In the genomic region with DNA sequence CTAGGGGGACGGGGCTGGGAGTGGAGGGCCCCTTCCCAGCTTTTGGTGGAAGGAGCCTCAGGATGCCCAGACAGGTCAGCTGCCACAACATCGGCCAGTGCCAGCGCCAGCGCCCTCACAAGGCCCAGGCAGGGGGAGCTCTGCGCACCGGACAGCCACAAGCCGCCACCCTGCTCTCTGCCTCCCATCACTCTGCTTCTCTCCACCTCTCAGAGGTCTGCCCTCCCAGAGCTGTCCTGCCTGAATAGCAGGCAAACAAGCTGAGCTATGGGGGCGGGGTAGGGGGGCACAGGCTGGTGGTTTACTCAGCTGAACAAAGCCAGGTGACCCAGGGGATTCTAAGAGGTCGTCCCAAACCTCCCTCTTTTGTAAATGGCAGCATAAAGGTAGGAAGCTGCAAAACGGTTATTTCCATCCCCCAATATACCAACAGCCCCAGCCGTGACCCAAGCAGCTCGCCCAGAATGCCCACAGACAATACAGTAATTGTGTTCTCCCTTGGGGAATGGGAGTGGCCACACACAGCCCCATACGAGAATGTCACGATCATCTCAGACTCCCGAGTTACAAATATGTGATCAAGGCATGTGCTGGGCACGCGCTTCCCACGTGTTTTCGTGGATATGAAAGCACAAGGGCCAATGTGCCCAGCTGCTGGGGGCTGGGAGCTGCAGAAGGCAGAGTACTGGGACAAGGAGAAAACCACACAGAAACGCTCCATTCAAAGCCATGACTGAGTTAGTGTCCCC, we compare ENCODE assay signal across 8 cellular contexts. TPM values are rescaled to one million over a fixed set of nuclear protein-coding genes. Genes with fewer than 3 reads are reported as not detected.
A peak's percentile ranks its signal among the peaks of the same experiment; 100 is the strongest.
DNase-seq lines count a peak whose midpoint lies in the region; ATAC-seq and TF ChIP-seq lines count a peak whose summit lies in the region.

No MANE protein-coding gene starts in this region.

- intact Hi-C loops in ascending aorta (cut with DNase I), result no loop called here

- peak overlapping the region; percentile 93 for H3K27ac Mint-ChIP-seq in T-helper 1 cell treated with Interleukin-12 subunit alpha and Interleukin-12 subunit beta and Interleukin-4 antibody, amounts not matched to agents 30 μg/mL and 1 μg/mL, for 36 hours

- peaks cover 21 to 26% of the 10 kb centered on the region in 2 donors for H3K4me1 ChIP-seq in ascending aorta

- H3K27me3 Mint-ChIP-seq in T-helper 1 cell treated with Interleukin-12 subunit alpha and Interleukin-12 subunit beta and Interleukin-4 antibody, amounts not matched to agents 30 μg/mL and 1 μg/mL, for 36 hours (ENCODE audit: low read depth), result no peaks in the 10 kb centered on the region

- H3K36me3 ChIP-seq in ascending aorta, result no peaks in the 10 kb centered on the region

- H3K36me3 Mint-ChIP-seq in T-helper 1 cell treated with Interleukin-12 subunit alpha and Interleukin-12 subunit beta and Interleukin-4 antibody, amounts not matched to agents 30 μg/mL and 1 μg/mL, for 36 hours (ENCODE audit: low read depth), result peaks cover 33% of the 10 kb centered on the region

- ATAC-seq in GM18858 (IDR thresholded peaks at IDR 0.05; ENCODE audit: unreplicated experiment), result no peak

- no peak overlapping the region for H3K4me3 Mint-ChIP-seq in T-helper 1 cell treated with Interleukin-12 subunit alpha and Interleukin-12 subunit beta and Interleukin-4 antibody, amounts not matched to agents 30 μg/mL and 1 μg/mL, for 36 hours

- DNase-seq in T-helper 1 cell (no peak), ascending aorta (ENCODE audit: low spot score in 2 of 2) (no peak), mesenteric fat pad (ENCODE audit: low spot score) (peak; percentile 57), superior temporal gyrus (ENCODE audit: extremely low spot score) (peak; percentile 99), ureter (ENCODE audit: low spot score) (no peak), SW 1271 (lab: John Stamatoyannopoulos, UW) (no peak)

- H3K27me3 ChIP-seq in ascending aorta, result no peaks in the 10 kb centered on the region

- peaks cover 61% of the 10 kb centered on the region for H3K4me1 Mint-ChIP-seq in T-helper 1 cell treated with Interleukin-12 subunit alpha and Interleukin-12 subunit beta and Interleukin-4 antibody, amounts not matched to agents 30 μg/mL and 1 μg/mL, for 36 hours (ENCODE audit: low read depth)

- no peak overlapping the region for H3K4me3 ChIP-seq in ascending aorta

- TF ChIP-seq CTCF in ascending aorta (IDR thresholded peaks at IDR 0.05), result no peak

- H3K9me3 Mint-ChIP-seq in T-helper 1 cell treated with Interleukin-12 subunit alpha and Interleukin-12 subunit beta and Interleukin-4 antibody, amounts not matched to agents 30 μg/mL and 1 μg/mL, for 36 hours, result no peaks in the 10 kb centered on the region

- H3K27ac ChIP-seq in ascending aorta, result peak overlapping the region; percentile 74 to 87

- no peaks in the 10 kb centered on the region for H3K9me3 ChIP-seq in ascending aorta

RNA-seq across cellular contexts. Expression of a gene that starts 19.7 kb away (rescaled TPM):
- total RNA-seq in ascending aorta (52.5 TPM), mesenteric fat pad (35.0 TPM), ureter (38.8 TPM)

Comparison
In these comparisons a context has a peak if more than half of its experiments do, and no peak if none do; other contexts are left out.
1. DNase-seq: peak in mesenteric fat pad (single experiment) and superior temporal gyrus (single experiment); none in T-helper 1 cell (0 of 5), ascending aorta (0 of 2), ureter (single experiment) and SW 1271 (0 of 2).